9 cellular contexts compared by ENCODE assay signal in the genomic region with DNA sequence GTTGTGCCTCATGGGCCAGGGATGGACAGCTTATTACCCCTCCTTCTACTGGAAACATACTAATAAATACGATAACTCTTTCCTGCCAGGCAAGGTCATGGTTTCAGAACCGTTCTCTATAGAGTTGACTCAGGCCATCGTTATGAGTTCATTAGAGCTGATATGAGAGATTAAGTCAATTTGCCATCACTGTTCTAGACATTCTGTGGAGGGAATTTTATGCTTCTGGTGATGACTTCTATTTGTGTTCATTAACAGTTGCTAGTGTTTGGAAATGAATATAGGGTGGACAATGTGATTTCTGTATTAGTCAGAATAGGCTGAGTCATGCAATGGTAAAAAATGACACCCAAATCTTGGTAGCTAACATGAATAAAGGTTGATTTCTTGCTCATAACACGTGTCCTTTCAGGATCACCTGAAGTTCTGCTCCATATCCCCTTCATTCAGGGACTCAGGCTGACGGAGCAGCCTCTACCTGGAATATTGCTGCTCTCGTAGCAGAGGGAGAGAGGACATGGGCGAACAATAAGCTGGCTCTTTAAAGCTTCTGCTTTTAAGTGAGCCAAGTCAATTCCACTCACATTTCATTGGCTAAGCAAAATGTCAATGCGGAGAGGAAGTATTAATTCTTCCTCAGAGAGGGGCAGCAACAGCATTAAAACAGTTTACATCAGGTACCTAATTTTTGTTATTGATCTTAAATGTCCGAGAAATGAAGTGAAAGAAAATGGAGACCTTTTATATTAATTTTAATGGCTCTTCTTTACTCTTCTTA. TPM values are rescaled to one million over a fixed set of nuclear protein-coding genes. Genes with fewer than 3 reads are reported as not detected.
DNase-seq lines count a peak whose midpoint lies in the region; ATAC-seq, FAIRE-seq and TF ChIP-seq lines count a peak whose summit lies in the region.
"Had no signal": no experiment of that assay in that cellular context is flagged by ENCODE, and none has a peak within 500 bp of the region (broad histone marks: within the 10 kb centered on the region; RNA-seq: fewer than 3 reads in every experiment).

No MANE protein-coding gene starts in this region.

- no peaks in the 10 kb centered on the region for H3K27me3 Mint-ChIP-seq in mesothelial cell of epicardium (ENCODE audit: low read depth)

- peaks cover 10% of the 10 kb centered on the region for H3K4me1 Mint-ChIP-seq in mesothelial cell of epicardium

- H3K9me3 ChIP-seq in A549 (no peaks in the 10 kb centered on the region), adipocyte (ENCODE audit: control insufficient read depth, low read length) (no peaks in the 10 kb centered on the region)

- no peak for TF ChIP-seq RAD21 in A549 (conservative IDR thresholded peaks at IDR 0.05 in 1 of 2, IDR thresholded peaks at IDR 0.05 in 1 of 2)

- TF ChIP-seq CTCF in A549 (IDR thresholded peaks at IDR 0.05) (no peak), mesothelial cell of epicardium (IDR thresholded peaks at IDR 0.05; ENCODE audit: unreplicated experiment) (no peak)

- ATAC-seq in A549: peak in 1 of 2 experiments; percentile 42; a peak in 3 of 6 replicates
- peak; percentile 82 for ATAC-seq in GM18909 (IDR thresholded peaks at IDR 0.05; ENCODE audit: poor library complexity, unreplicated experiment)
- peak; percentile 83 for ATAC-seq in HG03039 (IDR thresholded peaks at IDR 0.05; ENCODE audit: unreplicated experiment)

- CTCF ChIA-PET in A549 (lab: Yijun Ruan, JAX): interaction anchor here (1.6 to 3.0 kb wide), 2 partner anchors 13 to 21 kb away, joined by 4 to 15 read pairs; no protein-coding TSS in a partner anchor

- no peak for DNase-seq in A549 (ENCODE audit: low read depth in 1 of 2, low spot score in 1 of 2)
- peak; percentile 29 for DNase-seq in adipocyte (ENCODE audit: low read depth)
- DNase-seq in NCI-H526 treated with DMSO at 0.1 percent for 48 hours (lab: John Stamatoyannopoulos, UW): no peak
- no peak for DNase-seq in cardiac septum (ENCODE audit: low spot score)
- DNase-seq in mesothelial cell of epicardium (ENCODE audit: low spot score in 2 of 2, unreplicated experiment in 2 of 2): no peak
- no peak for DNase-seq in Ammon's horn (ENCODE audit: low spot score)
- DNase-seq: SIG-M5 had no signal

- H3K4me3 ChIP-seq in A549: no peak overlapping the region
- peak overlapping the region; percentile 2 for H3K4me3 ChIP-seq in adipocyte (ENCODE audit: low read length)

- no peak overlapping the region for H3K27ac Mint-ChIP-seq in mesothelial cell of epicardium

- no peak for TF ChIP-seq EP300 in A549 (IDR thresholded peaks at IDR 0.05)

- H3K36me3 ChIP-seq in adipocyte (ENCODE audit: control insufficient read depth, insufficient read depth, low read length, severe bottlenecking): no peaks in the 10 kb centered on the region

- H3K4me2 ChIP-seq in A549: peak overlapping the region; percentile 45

- H3K4me3 Mint-ChIP-seq in mesothelial cell of epicardium: no peak overlapping the region

- no peaks in the 10 kb centered on the region for H3K9me3 Mint-ChIP-seq in mesothelial cell of epicardium

- no peaks in the 10 kb centered on the region for H3K27me3 ChIP-seq in adipocyte (replicated peaks; ENCODE audit: control insufficient read depth, insufficient read depth, low read length)

- H3K4me1 ChIP-seq in A549 (peaks cover 39% of the 10 kb centered on the region), adipocyte (ENCODE audit: control insufficient read depth, insufficient read depth, low read length) (peaks cover 20% of the 10 kb centered on the region)

- H3K27ac ChIP-seq in A549: peak overlapping the region in 1 of 2 experiments; percentile 68; a peak in 3 of 6 replicates

- no peak overlapping the region for H3K9ac ChIP-seq in adipocyte (ENCODE audit: low read length)

- FAIRE-seq in A549 (lab: Jason Lieb, UNC): no peak

- 48% methylated on average over 9 of the region's 9 CpGs for WGBS in A549 (ENCODE audit: missing lambda C conversion rate)

- intact Hi-C loops in cardiac septum (cut with DNase I): no loop called here

- POLR2A ChIA-PET in A549 (lab: Yijun Ruan, JAX): no interaction called here

- H3K36me3 Mint-ChIP-seq in mesothelial cell of epicardium: peaks cover 2% of the 10 kb centered on the region

- no peak for TF ChIP-seq POLR2A in A549 (IDR thresholded peaks at IDR 0.05; ENCODE audit: low read length)

TF ChIP-seq in A549, 52 proteins besides CTCF, POLR2A, EP300 and RAD21:
- TF ChIP-seq, protein P1, sequence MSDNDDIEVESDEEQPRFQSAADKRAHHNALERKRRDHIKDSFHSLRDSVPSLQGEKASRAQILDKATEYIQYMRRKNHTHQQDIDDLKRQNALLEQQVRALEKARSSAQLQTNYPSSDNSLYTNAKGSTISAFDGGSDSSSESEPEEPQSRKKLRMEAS (IDR thresholded peaks at IDR 0.05): 0 out of 2 replicates have a peak, but pooled peaks have one; percentile 49
- TF ChIP-seq NFE2L2 (conservative IDR thresholded peaks at IDR 0.05; ENCODE audit: low read length): peak; percentile 58
- TF ChIP-seq RNF2 (IDR thresholded peaks at IDR 0.05; ENCODE audit: borderline replicate concordance, low read depth): no peak
- TF ChIP-seq MAFK (IDR thresholded peaks at IDR 0.05; ENCODE audit: partially characterized antibody): peak; percentile 87
- no peak for TF ChIP-seq FOSL2 (IDR thresholded peaks at IDR 0.05)
- peak; percentile 65 for TF ChIP-seq FOSL2 (CRISPR knock-in tag; IDR thresholded peaks at IDR 0.05)

RNA-seq across cellular contexts. Expression of gene TBPL2, which starts 18.6 kb away (rescaled TPM):
- polyA plus RNA-seq in A549 (2011; rRNA removed): not detected in 2 replicates
- polyA plus RNA-seq in A549 (2012; cell fraction: cytosol; rRNA removed): not detected in 2 replicates
- not detected in 2 replicates for polyA plus RNA-seq in A549 (2012; cell fraction: nucleus; rRNA removed)
- polyA plus RNA-seq in A549 (2017; fragmentation: RNase III; extraction: RNeasy Plus Mini Kit Qiagen cat#74134 plus additional on column Dnase treatment): not detected in 3 replicates
- not detected in 2 replicates for polyA minus RNA-seq in A549 (2011; rRNA and poly(A)+ RNA removed)
- not detected for total RNA-seq in cardiac septum
- total RNA-seq in mesothelial cell of epicardium: not detected in 3 replicates

RNA-seq across cellular contexts. Expression of gene ATG14, which starts 47.4 kb away (rescaled TPM):
- polyA plus RNA-seq in A549 (2011; rRNA removed) (7.4 and 7.6 TPM in 2 replicates), A549 (2017; fragmentation: RNase III; extraction: RNeasy Plus Mini Kit Qiagen cat#74134 plus additional on column Dnase treatment) (5.7 to 6.3 TPM (median 5.9 TPM) in 3 replicates)
- 1.6 and 2.1 TPM in 2 replicates for polyA plus RNA-seq in A549 (2012; cell fraction: cytosol; rRNA removed)
- 3.8 and 7.2 TPM in 2 replicates for polyA plus RNA-seq in A549 (2012; cell fraction: nucleus; rRNA removed)
- 5.2 and 5.7 TPM in 2 replicates for polyA minus RNA-seq in A549 (2011; rRNA and poly(A)+ RNA removed)
- total RNA-seq in cardiac septum (12.5 TPM), mesothelial cell of epicardium (16.6 to 17.1 TPM (median 17.0 TPM) in 3 replicates)
